Comparison of ENCODE assay signal across 8 cellular contexts in the genomic region with DNA sequence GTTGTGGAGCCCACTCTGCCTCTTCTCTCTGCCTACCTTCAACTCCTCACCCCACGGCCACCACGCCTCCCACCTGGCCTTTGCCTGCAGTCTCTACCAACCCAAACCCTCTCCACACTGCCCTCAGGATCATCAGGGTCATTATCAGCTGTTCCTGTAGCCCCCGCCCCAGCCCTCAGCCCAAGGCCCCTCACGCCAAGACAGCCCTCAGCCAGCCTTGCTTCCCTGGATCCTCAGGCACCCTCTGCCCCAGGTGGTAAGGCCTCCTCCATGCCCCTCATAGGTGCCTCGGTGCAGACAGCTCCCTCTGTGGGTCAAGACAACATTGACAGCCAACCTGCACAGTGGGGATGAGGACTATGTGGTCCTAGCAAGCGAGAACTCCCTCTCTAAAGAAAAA. TPM values are rescaled to one million over a fixed set of nuclear protein-coding genes. Genes with fewer than 3 reads are reported as not detected.
A peak's percentile ranks its signal among the peaks of the same experiment; 100 is the strongest.
DNase-seq lines count a peak whose midpoint lies in the region; ATAC-seq and TF ChIP-seq lines count a peak whose summit lies in the region.

No MANE protein-coding gene starts in this region.

- ATAC-seq in GM18502 (IDR thresholded peaks at IDR 0.05; ENCODE audit: poor library complexity, unreplicated experiment): no peak
- ATAC-seq in HG03342 (IDR thresholded peaks at IDR 0.05; ENCODE audit: unreplicated experiment): no peak

- peaks cover 60% of the 10 kb centered on the region for H3K4me1 Mint-ChIP-seq in activated naive CD4-positive, alpha-beta T cell treated with anti-CD3 and anti-CD28 coated beads, Interleukin-2, amount 50 U/mL, for 24 hours
- peaks cover 40% of the 10 kb centered on the region for H3K4me1 Mint-ChIP-seq in type B pancreatic cell (ENCODE audit: unreplicated experiment)

- peak; percentile 30 for TF ChIP-seq CTCF in type B pancreatic cell (conservative IDR thresholded peaks at IDR 0.05)

- no peaks in the 10 kb centered on the region for H3K27me3 Mint-ChIP-seq in activated naive CD4-positive, alpha-beta T cell treated with anti-CD3 and anti-CD28 coated beads, Interleukin-2, amount 50 U/mL, for 24 hours
- H3K27me3 Mint-ChIP-seq in type B pancreatic cell: peaks cover 10% of the 10 kb centered on the region

- H3K36me3 Mint-ChIP-seq in activated naive CD4-positive, alpha-beta T cell treated with anti-CD3 and anti-CD28 coated beads, Interleukin-2, amount 50 U/mL, for 24 hours: peaks cover 2% of the 10 kb centered on the region
- H3K36me3 Mint-ChIP-seq in type B pancreatic cell: peaks cover 4% of the 10 kb centered on the region

- peak overlapping the region; percentile 92 for H3K4me3 Mint-ChIP-seq in activated naive CD4-positive, alpha-beta T cell treated with anti-CD3 and anti-CD28 coated beads, Interleukin-2, amount 50 U/mL, for 24 hours
- H3K4me3 Mint-ChIP-seq in type B pancreatic cell: peak overlapping the region; percentile 94

- peak overlapping the region; percentile 95 for H3K27ac Mint-ChIP-seq in activated naive CD4-positive, alpha-beta T cell treated with anti-CD3 and anti-CD28 coated beads, Interleukin-2, amount 50 U/mL, for 24 hours
- peak overlapping the region; percentile 85 for H3K27ac Mint-ChIP-seq in type B pancreatic cell

- no peaks in the 10 kb centered on the region for H3K9me3 Mint-ChIP-seq in activated naive CD4-positive, alpha-beta T cell treated with anti-CD3 and anti-CD28 coated beads, Interleukin-2, amount 50 U/mL, for 24 hours
- no peaks in the 10 kb centered on the region for H3K9me3 Mint-ChIP-seq in type B pancreatic cell

- DNase-seq in GDM1 (lab: John Stamatoyannopoulos, UW) (peak; percentile 8), NAMALWA (ENCODE audit: low spot score) (peak; percentile 87), lung microvascular endothelial cell (ENCODE audit: low read depth in 2 of 2) (peak; percentile 20 to 24), type B pancreatic cell (ENCODE audit: extremely low spot score, unreplicated experiment) (no peak), AG08396 (ENCODE audit: low spot score) (no peak)

RNA-seq across cellular contexts. Expression of a gene that starts 1.7 kb away (rescaled TPM):
- 19.8 and 35.3 TPM in 2 replicates for total RNA-seq in lung microvascular endothelial cell
- total RNA-seq in type B pancreatic cell (ENCODE audit: low replicate concordance): 119 and 133 TPM in 2 replicates

RNA-seq across cellular contexts. Expression of a gene that starts 8.3 kb away (rescaled TPM):
- 0.22 and 0.99 TPM in 2 replicates for total RNA-seq in lung microvascular endothelial cell
- 2.6 and 10.2 TPM in 2 replicates for total RNA-seq in type B pancreatic cell (ENCODE audit: low replicate concordance)

RNA-seq across cellular contexts. Expression of a gene that starts 13.6 kb away (rescaled TPM):
- total RNA-seq in lung microvascular endothelial cell: not detected in 2 replicates
- total RNA-seq in type B pancreatic cell (ENCODE audit: low replicate concordance): 1.2 TPM in 1 of 2 replicates, not detected in the other

RNA-seq across cellular contexts. Expression of a gene that starts 34.4 kb away (rescaled TPM):
- total RNA-seq in lung microvascular endothelial cell (18.7 and 27.0 TPM in 2 replicates), type B pancreatic cell (ENCODE audit: low replicate concordance) (65.5 and 74.0 TPM in 2 replicates)

RNA-seq across cellular contexts. Expression of a gene that starts 34.9 kb away (rescaled TPM):
- total RNA-seq in lung microvascular endothelial cell (14.5 and 17.0 TPM in 2 replicates), type B pancreatic cell (ENCODE audit: low replicate concordance) (60.0 and 75.2 TPM in 2 replicates)

Comparison
In these comparisons a context has a peak if more than half of its experiments do, and no peak if none do; other contexts are left out.
1. DNase-seq: peak in GDM1 (single experiment), NAMALWA (single experiment) and lung microvascular endothelial cell (2 of 2); none in type B pancreatic cell (single experiment) and AG08396 (single experiment).